ENCODE assay signal across 1 cellular context in genomic region chr7:100585511-100586265, GRCh38.
TF ChIP-seq lines count a peak whose summit lies in the region.

LRCH4 (minus strand) TSS chr7:100586129; CDS start chr7:100586100, 29 bp downstream.

TF ChIP-seq in HepG2, 621 proteins besides CTCF, POLR2A, EP300 and RAD21 (continued from another document and continues in another):
- no peak for TF ChIP-seq TERF1 (CRISPR knock-in tag; IDR thresholded peaks at IDR 0.05)
- 0 out of 2 replicates have a peak, but pooled peaks have one; percentile 28 for TF ChIP-seq ZNF770 (CRISPR knock-in tag; IDR thresholded peaks at IDR 0.05)
- TF ChIP-seq KMT2B (CRISPR knock-in tag; IDR thresholded peaks at IDR 0.05) = peak; percentile 81
- peak; percentile 86 for TF ChIP-seq HNF1B (CRISPR knock-in tag; IDR thresholded peaks at IDR 0.05)
- peak; percentile 96 for TF ChIP-seq POLR2G (IDR thresholded peaks at IDR 0.05; ENCODE audit: low read depth, low read length)
- TF ChIP-seq MYNN (CRISPR knock-in tag; IDR thresholded peaks at IDR 0.05; ENCODE audit: low read depth) = no peak; the same call in 1 of the 2 replicates
- no peak for TF ChIP-seq E2F2 (CRISPR knock-in tag; IDR thresholded peaks at IDR 0.05; ENCODE audit: borderline replicate concordance)
- TF ChIP-seq SOX13 (IDR thresholded peaks at IDR 0.05) = no peak
- peak in 1 of 2 experiments; percentile 87; a peak in 3 of 4 replicates for TF ChIP-seq SOX13 (CRISPR knock-in tag; conservative IDR thresholded peaks at IDR 0.05 in 1 of 2, IDR thresholded peaks at IDR 0.05 in 1 of 2)
- TF ChIP-seq RBFOX2 (IDR thresholded peaks at IDR 0.05; ENCODE audit: low read depth, low read length) = peak; percentile 93
- TF ChIP-seq KDM1A (CRISPR knock-in tag; IDR thresholded peaks at IDR 0.05) = no peak
- no peak for TF ChIP-seq ATF7 (IDR thresholded peaks at IDR 0.05)
- no peak for TF ChIP-seq ATF7 (CRISPR knock-in tag; IDR thresholded peaks at IDR 0.05)
- TF ChIP-seq HMGA1 (CRISPR knock-in tag; conservative IDR thresholded peaks at IDR 0.05) = no peak
- TF ChIP-seq PHF5A (CRISPR knock-in tag; IDR thresholded peaks at IDR 0.05; ENCODE audit: low read depth, unreplicated experiment) = peak; percentile 80
- no peak for TF ChIP-seq ZNF354B (CRISPR knock-in tag; IDR thresholded peaks at IDR 0.05)
- no peak for TF ChIP-seq CSRNP2 (CRISPR knock-in tag; conservative IDR thresholded peaks at IDR 0.05; ENCODE audit: low read depth)
- TF ChIP-seq ESRRA (CRISPR knock-in tag; IDR thresholded peaks at IDR 0.05; ENCODE audit: low read depth) = 0 out of 2 replicates have a peak, but pooled peaks have one; percentile 63
- no peak for TF ChIP-seq ELF1 (CRISPR knock-in tag; IDR thresholded peaks at IDR 0.05)
- peak; percentile 64; the same call in 1 of the 2 replicates for TF ChIP-seq THAP9 (CRISPR knock-in tag; IDR thresholded peaks at IDR 0.05; ENCODE audit: borderline replicate concordance)
- TF ChIP-seq ZNF225 (CRISPR knock-in tag; IDR thresholded peaks at IDR 0.05) = no peak
- 0 out of 2 replicates have a peak, but pooled peaks have one; percentile 42 for TF ChIP-seq ZNF737 (CRISPR knock-in tag; IDR thresholded peaks at IDR 0.05; ENCODE audit: borderline replicate concordance)
- TF ChIP-seq ZBTB26 (CRISPR knock-in tag; IDR thresholded peaks at IDR 0.05; ENCODE audit: borderline replicate concordance) = 0 out of 2 replicates have a peak, but pooled peaks have one; percentile 43
- no peak for TF ChIP-seq NONO (IDR thresholded peaks at IDR 0.05)
- TF ChIP-seq NONO (CRISPR knock-in tag; conservative IDR thresholded peaks at IDR 0.05) = peak; percentile 97
- TF ChIP-seq NFKB2 (CRISPR knock-in tag; IDR thresholded peaks at IDR 0.05; ENCODE audit: borderline replicate concordance) = 0 out of 2 replicates have a peak, but pooled peaks have one; percentile 11
- TF ChIP-seq ZNF569 (CRISPR knock-in tag; IDR thresholded peaks at IDR 0.05; ENCODE audit: borderline replicate concordance) = no peak
- peak; percentile 56 for TF ChIP-seq ZNF430 (CRISPR knock-in tag; IDR thresholded peaks at IDR 0.05)
- TF ChIP-seq TCF7 (IDR thresholded peaks at IDR 0.05; ENCODE audit: low read depth) = no peak
- TF ChIP-seq AGO1 (IDR thresholded peaks at IDR 0.05; ENCODE audit: low read depth, low read length, poor library complexity, severe bottlenecking) = peak; percentile 96
- no peak for TF ChIP-seq ZNF337 (CRISPR knock-in tag; IDR thresholded peaks at IDR 0.05; ENCODE audit: borderline replicate concordance, low read depth)
- TF ChIP-seq ZEB1 (IDR thresholded peaks at IDR 0.05; ENCODE audit: insufficient replicate concordance, low read depth) = peak; percentile 96
- TF ChIP-seq GATA4 (IDR thresholded peaks at IDR 0.05; ENCODE audit: borderline replicate concordance, low read depth) = peak; percentile 78
- TF ChIP-seq ZNF34 (CRISPR knock-in tag; IDR thresholded peaks at IDR 0.05; ENCODE audit: borderline replicate concordance) = no peak
- TF ChIP-seq ZNF709 (CRISPR knock-in tag; IDR thresholded peaks at IDR 0.05) = no peak; the same call in 1 of the 2 replicates
- no peak for TF ChIP-seq ZNF652 (CRISPR knock-in tag; IDR thresholded peaks at IDR 0.05; ENCODE audit: borderline replicate concordance, low read depth)
- TF ChIP-seq ZNF883 (CRISPR knock-in tag; IDR thresholded peaks at IDR 0.05; ENCODE audit: not compliant biosample characterization) = peak; percentile 67
- no peak for TF ChIP-seq ETV5 (CRISPR knock-in tag; IDR thresholded peaks at IDR 0.05; ENCODE audit: borderline replicate concordance)
- TF ChIP-seq ZFYVE20 (CRISPR knock-in tag; IDR thresholded peaks at IDR 0.05; ENCODE audit: borderline replicate concordance, low read depth) = 0 out of 2 replicates have a peak, but pooled peaks have one; percentile 27
- TF ChIP-seq ZSCAN31 (CRISPR knock-in tag; IDR thresholded peaks at IDR 0.05; ENCODE audit: low read depth) = peak; percentile 74
- peak; percentile 74; the same call in 1 of the 2 replicates for TF ChIP-seq ZNF724P (CRISPR knock-in tag; IDR thresholded peaks at IDR 0.05; ENCODE audit: borderline replicate concordance)
- peak in 1 of 2 experiments; percentile 41; a peak in 3 of 4 replicates for TF ChIP-seq HMGXB4 (CRISPR knock-in tag; IDR thresholded peaks at IDR 0.05; ENCODE audit: borderline replicate concordance in 1 of 2, low read depth in 1 of 2)
- TF ChIP-seq ZNF275 (CRISPR knock-in tag; IDR thresholded peaks at IDR 0.05; ENCODE audit: borderline replicate concordance) = 0 out of 2 replicates have a peak, but pooled peaks have one; percentile 72
- peak; percentile 45; the same call in 1 of the 2 replicates for TF ChIP-seq SP5 (CRISPR knock-in tag; IDR thresholded peaks at IDR 0.05; ENCODE audit: borderline replicate concordance, low read depth)
